Comparison of ENCODE assay signal across 27 cellular contexts in genomic region chr15:92525758-92526245, GRCh38.
"Had no signal": no experiment of that assay in that cellular context is flagged by ENCODE, and none has a peak within 500 bp of the region (broad histone marks: within the 10 kb centered on the region; RNA-seq: fewer than 3 reads in every experiment).

No MANE protein-coding gene starts in this region.

- H3K27ac ChIP-seq: ascending aorta, brain microvascular endothelial cell, coronary artery, dorsolateral prefrontal cortex had no signal

- H3K36me3 Mint-ChIP-seq: activated naive CD8-positive, alpha-beta T cell treated with anti-CD3 and anti-CD28 coated beads, Interleukin-2, amount 10 ng/mL, durations not matched to agents 7 days and 5 days; immature natural killer cell had no signal

- DNase-seq: activated CD4-positive, alpha-beta T cell treated with anti-CD3 and anti-CD28 coated beads for 36 hours; activated CD4-positive, CD25-positive, alpha-beta regulatory T cell; activated CD8-positive, alpha-beta T cell treated with anti-CD3 and anti-CD28 coated beads, Interleukin-2, amount 10 ng/mL, durations not matched to agents 7 days and 5 days; activated effector memory CD4-positive, alpha-beta T cell treated with Interleukin-2 at 50 U/mL for 16 hours; activated naive CD4-positive, alpha-beta T cell treated with Interleukin-2 at 50 U/mL for 16 hours; activated naive CD8-positive, alpha-beta T cell treated with anti-CD3 and anti-CD28 coated beads, Interleukin-2, amount 10 ng/mL, durations not matched to agents 7 days and 5 days; activated T-cell treated with anti-CD3 and anti-CD28 coated beads for 4 hours; activated T-cell treated with anti-CD3 and anti-CD28 coated beads, Interleukin-2, amount 50 U/mL, for 72 hours; brain microvascular endothelial cell; dorsolateral prefrontal cortex; effector memory CD4-positive, alpha-beta T cell; hippocampal formation; immature natural killer cell; kidney; left colon; midbrain; naive thymus-derived CD4-positive, alpha-beta T cell; right cardiac atrium; stimulated activated CD4-positive, alpha-beta T cell treated with anti-CD3 and anti-CD28 coated beads, Interleukin-2, amount 100 ng/mL, for 48 hours; stimulated activated naive CD8-positive, alpha-beta T cell treated with anti-CD3 and anti-CD28 coated beads, Interleukin-15, Interleukin-2, amounts not matched to agents 100 U/mL and 50 U/mL, for 24 hours; SW 1271; trophoblast cell had no signal

- H3K4me3 Mint-ChIP-seq: activated CD4-positive, alpha-beta T cell treated with anti-CD3 and anti-CD28 coated beads for 36 hours; activated CD8-positive, alpha-beta T cell treated with anti-CD3 and anti-CD28 coated beads, Interleukin-2, amount 10 ng/mL, durations not matched to agents 7 days and 5 days; activated naive CD8-positive, alpha-beta T cell treated with anti-CD3 and anti-CD28 coated beads, Interleukin-2, amount 10 ng/mL, durations not matched to agents 7 days and 5 days; activated T-cell treated with anti-CD3 and anti-CD28 coated beads, Interleukin-2, amount 50 U/mL, for 72 hours; immature natural killer cell; naive thymus-derived CD4-positive, alpha-beta T cell; T-helper 1 cell treated with Interleukin-12 subunit alpha and Interleukin-12 subunit beta and Interleukin-4 antibody, amounts not matched to agents 30 μg/mL and 1 μg/mL, for 36 hours had no signal

- H3K36me3 ChIP-seq: ascending aorta, brain microvascular endothelial cell had no signal

- ATAC-seq: activated CD4-positive, alpha-beta T cell treated with anti-CD3 and anti-CD28 coated beads for 36 hours; activated CD8-positive, alpha-beta T cell treated with anti-CD3 and anti-CD28 coated beads, Interleukin-2, amount 10 ng/mL, durations not matched to agents 7 days and 5 days; activated T-cell treated with anti-CD3 and anti-CD28 coated beads, Interleukin-2, amount 50 U/mL, for 72 hours; left colon; naive thymus-derived CD4-positive, alpha-beta T cell; right cardiac atrium; stimulated activated naive CD8-positive, alpha-beta T cell treated with anti-CD3 and anti-CD28 coated beads, Interleukin-15, Interleukin-2, amounts not matched to agents 100 U/mL and 50 U/mL, for 24 hours had no signal

- FAIRE-seq: kidney, urothelium cell line had no signal

- H3K27me3 ChIP-seq: ascending aorta, brain microvascular endothelial cell, testis had no signal

- H3K27ac Mint-ChIP-seq: activated CD4-positive, alpha-beta T cell treated with anti-CD3 and anti-CD28 coated beads for 36 hours; activated CD8-positive, alpha-beta T cell treated with anti-CD3 and anti-CD28 coated beads, Interleukin-2, amount 10 ng/mL, durations not matched to agents 7 days and 5 days; activated naive CD8-positive, alpha-beta T cell treated with anti-CD3 and anti-CD28 coated beads, Interleukin-2, amount 10 ng/mL, durations not matched to agents 7 days and 5 days; activated T-cell treated with anti-CD3 and anti-CD28 coated beads, Interleukin-2, amount 50 U/mL, for 72 hours; immature natural killer cell; T-helper 1 cell treated with Interleukin-12 subunit alpha and Interleukin-12 subunit beta and Interleukin-4 antibody, amounts not matched to agents 30 μg/mL and 1 μg/mL, for 36 hours had no signal

- H3K9me3 Mint-ChIP-seq: activated T-cell treated with anti-CD3 and anti-CD28 coated beads, Interleukin-2, amount 50 U/mL, for 72 hours; T-helper 1 cell treated with Interleukin-12 subunit alpha and Interleukin-12 subunit beta and Interleukin-4 antibody, amounts not matched to agents 30 μg/mL and 1 μg/mL, for 36 hours had no signal

- H3K4me3 ChIP-seq: ascending aorta, coronary artery, dorsolateral prefrontal cortex, testis had no signal

- H3K9me3 ChIP-seq: ascending aorta, testis had no signal

- H3K4me1 ChIP-seq: ascending aorta had no signal
